8 cellular contexts compared by ENCODE assay signal in the genomic region with DNA sequence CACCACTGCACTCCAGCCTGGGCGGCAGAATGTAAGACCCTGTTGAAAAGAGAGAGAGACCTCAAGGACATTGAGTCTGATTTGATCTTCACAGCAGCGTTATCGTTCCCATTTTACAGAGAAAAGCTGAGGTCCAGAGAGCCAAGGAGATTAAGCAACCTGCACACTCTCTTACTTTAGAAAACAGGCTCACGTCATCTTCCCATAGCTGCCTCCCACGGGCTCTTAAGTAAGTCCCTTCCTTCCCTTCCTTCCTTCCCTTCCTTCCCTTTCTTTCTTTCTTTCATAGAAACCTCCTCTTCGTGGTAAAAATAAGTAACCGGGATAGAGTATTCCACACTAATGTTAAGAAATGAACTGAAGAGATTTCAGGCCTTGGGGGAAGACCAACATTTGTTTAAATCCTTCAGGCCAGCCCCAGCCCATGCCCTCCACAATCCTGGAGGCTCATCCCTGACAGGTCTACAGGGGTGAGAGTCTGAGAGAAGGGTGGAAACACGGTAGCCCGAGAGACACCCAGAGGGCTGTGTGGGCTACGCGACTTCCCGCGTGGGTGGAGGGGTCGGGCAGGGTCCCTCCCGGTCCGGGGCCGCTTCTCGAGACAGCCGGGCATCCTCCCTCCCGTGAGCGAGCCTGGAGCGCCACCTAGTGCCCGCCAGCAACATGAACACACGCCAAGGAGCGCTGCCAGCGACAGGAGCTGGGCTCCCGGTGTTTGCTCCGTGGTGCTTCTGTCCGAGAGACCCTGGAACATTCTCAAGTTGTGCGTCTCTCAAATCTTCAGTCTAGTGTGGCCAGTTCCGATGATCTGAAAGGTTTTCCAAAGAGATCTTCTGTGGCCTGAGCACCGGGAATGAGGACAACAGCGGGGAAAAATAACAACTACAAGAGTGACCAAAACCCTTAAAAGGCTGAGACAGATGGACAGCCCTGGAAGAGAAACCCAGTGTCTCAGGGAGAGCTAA.
DNase-seq lines count a peak whose midpoint lies in the region; ATAC-seq and TF ChIP-seq lines count a peak whose summit lies in the region.

No MANE protein-coding gene starts in this region.

- TF ChIP-seq POLR2A in ovary (IDR thresholded peaks at IDR 0.05) (no peak), tibial nerve (IDR thresholded peaks at IDR 0.05) (no peak)

- DNase-seq in DMS153 treated with DMSO at 0.1 percent for 48 hours (lab: John Stamatoyannopoulos, UW; ENCODE audit: unreplicated experiment) (peak; percentile 52), RWPE2 (ENCODE audit: low spot score) (no peak), glutamatergic neuron (peak; percentile 93), ovary (peak; percentile 81 to 90 (median 87)), tibial nerve (ENCODE audit: low spot score in 2 of 2) (peak; percentile 60 to 74)
- peak; percentile 20 to 54 (median 40) for DNase-seq in activated naive CD4-positive, alpha-beta T cell (lab: John Stamatoyannopoulos, UW)

- no peak overlapping the region for H3K27ac Mint-ChIP-seq in glutamatergic neuron (ENCODE audit: unreplicated experiment)

- no peak overlapping the region for H3K4me3 Mint-ChIP-seq in glutamatergic neuron (ENCODE audit: unreplicated experiment)

- no peak for TF ChIP-seq EP300 in ovary (IDR thresholded peaks at IDR 0.05)
- TF ChIP-seq EP300 in tibial nerve (IDR thresholded peaks at IDR 0.05) = no peak

- peaks cover 20% of the 10 kb centered on the region for H3K27me3 ChIP-seq in HUES48 (ENCODE audit: control insufficient read depth, insufficient read depth, low read length)
- H3K27me3 ChIP-seq in RWPE2 (ENCODE audit: insufficient read depth, poor library complexity, severe bottlenecking) = peaks cover 7% of the 10 kb centered on the region
- H3K27me3 ChIP-seq in ovary = no peaks in the 10 kb centered on the region
- H3K27me3 ChIP-seq in tibial nerve = no peaks in the 10 kb centered on the region

- peaks cover 4% of the 10 kb centered on the region for H3K27me3 Mint-ChIP-seq in glutamatergic neuron (ENCODE audit: unreplicated experiment)

- no peaks in the 10 kb centered on the region for H3K9me3 Mint-ChIP-seq in glutamatergic neuron (ENCODE audit: unreplicated experiment)

- H3K27ac ChIP-seq in HUES48 (ENCODE audit: low read depth, low read length) (no peak overlapping the region), RWPE2 (ENCODE audit: poor library complexity, severe bottlenecking) (no peak overlapping the region), ovary (no peak overlapping the region), tibial nerve (peak overlapping the region in 1 of 4 donors; percentile 56)

- no peaks in the 10 kb centered on the region for H3K36me3 Mint-ChIP-seq in glutamatergic neuron (ENCODE audit: unreplicated experiment)

- peaks cover 22% of the 10 kb centered on the region for H3K4me1 ChIP-seq in HUES48 (ENCODE audit: control insufficient read depth, insufficient read depth, low read length)
- H3K4me1 ChIP-seq in RWPE2 (ENCODE audit: insufficient read depth, poor library complexity, severe bottlenecking) = no peaks in the 10 kb centered on the region
- H3K4me1 ChIP-seq in ovary (ENCODE audit: insufficient read depth) = peaks cover 2% of the 10 kb centered on the region
- peaks cover 0 to 28% (median 1%) of the 10 kb centered on the region in 4 donors for H3K4me1 ChIP-seq in tibial nerve

- H3K4me3 ChIP-seq in HUES48 (ENCODE audit: low read depth, low read length) = peak overlapping the region; percentile 24; the same call in 1 of the 2 replicates
- H3K4me3 ChIP-seq in RWPE2 (ENCODE audit: severe bottlenecking) = no peak overlapping the region
- peak overlapping the region; percentile 23 for H3K4me3 ChIP-seq in ovary
- peak overlapping the region in 3 of 4 donors; percentile 3 to 41 (median 14) for H3K4me3 ChIP-seq in tibial nerve

- no peak overlapping the region for H3K9ac ChIP-seq in HUES48 (ENCODE audit: low read depth, low read length)

- ATAC-seq in GM21447 (IDR thresholded peaks at IDR 0.05; ENCODE audit: unreplicated experiment) (peak; percentile 96), RWPE2 (ENCODE audit: low read depth) (peak; percentile 90)

- peak; percentile 96 for TF ChIP-seq CTCF in RWPE2 (IDR thresholded peaks at IDR 0.05; ENCODE audit: poor library complexity, severe bottlenecking)
- TF ChIP-seq CTCF in glutamatergic neuron (IDR thresholded peaks at IDR 0.05; ENCODE audit: partially characterized antibody, unreplicated experiment) = peak; percentile 90
- TF ChIP-seq CTCF in ovary (IDR thresholded peaks at IDR 0.05) = peak; percentile 78 to 93 (median 93)
- TF ChIP-seq CTCF in tibial nerve (IDR thresholded peaks at IDR 0.05) = peak; percentile 75 to 96 (median 93)

- H3K36me3 ChIP-seq in HUES48 (ENCODE audit: control insufficient read depth, insufficient read depth, low read length) (no peaks in the 10 kb centered on the region), RWPE2 (ENCODE audit: low read depth) (no peaks in the 10 kb centered on the region), ovary (no peaks in the 10 kb centered on the region), tibial nerve (no peaks in the 10 kb centered on the region)

- 8 to 14% (median 9%) methylated on average over 23 to 33 of the region's 33 CpGs for WGBS in ovary, 3 donors
- 13 to 24% methylated on average over 17 to 33 of the region's 33 CpGs for WGBS in tibial nerve, 2 donors

- H3K9me3 ChIP-seq in HUES48 (ENCODE audit: control insufficient read depth, insufficient read depth, low read length) (no peaks in the 10 kb centered on the region), RWPE2 (ENCODE audit: severe bottlenecking) (no peaks in the 10 kb centered on the region), ovary (no peaks in the 10 kb centered on the region), tibial nerve (no peaks in the 10 kb centered on the region)

- peaks cover 21% of the 10 kb centered on the region for H3K4me1 Mint-ChIP-seq in glutamatergic neuron (ENCODE audit: low read depth, unreplicated experiment)

- intact Hi-C loops in ovary (cut with DNase I) = loop anchor here in 2 of 4 donors (2.0 to 10.0 kb wide), 3 partner anchors 79 to 1661 kb away; no protein-coding TSS in a partner anchor
